9 cellular contexts compared by ENCODE assay signal in the genomic region with DNA sequence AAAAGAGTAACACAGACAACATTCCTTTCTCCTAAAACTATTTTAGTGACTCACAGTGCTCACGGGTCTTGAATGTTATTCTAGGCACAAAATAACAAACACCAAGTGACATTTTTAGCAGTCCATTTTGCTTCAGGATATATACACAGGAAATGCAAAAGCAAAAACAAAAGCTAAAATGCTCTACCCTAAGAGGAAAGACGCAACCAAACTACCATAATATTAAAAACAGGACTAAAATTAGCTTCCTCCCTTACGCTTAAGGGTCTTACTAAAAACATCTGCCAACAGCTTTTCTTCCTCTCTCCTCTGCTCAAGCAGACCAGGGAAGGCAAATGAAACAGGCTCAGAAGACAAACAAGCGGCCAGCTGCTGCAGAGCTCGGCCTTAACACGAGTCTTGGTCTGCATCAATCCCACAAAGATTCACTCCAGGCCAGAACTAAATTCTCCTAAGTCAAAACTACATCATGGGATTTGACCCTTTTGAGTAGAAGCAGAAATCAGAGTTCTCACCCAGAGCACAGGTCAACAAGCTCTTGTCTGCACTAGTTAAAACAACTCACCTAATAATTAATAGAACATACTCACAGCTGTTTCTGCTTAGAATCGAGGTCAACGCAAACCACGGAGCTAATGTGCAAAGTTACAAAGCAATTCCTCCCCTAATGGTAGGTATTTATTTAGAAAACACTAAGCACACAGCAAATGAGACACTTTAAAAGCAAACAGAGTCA.
DNase-seq lines count a peak whose midpoint lies in the region; FAIRE-seq and TF ChIP-seq lines count a peak whose summit lies in the region.
"Had no signal": no experiment of that assay in that cellular context is flagged by ENCODE, and none has a peak within 500 bp of the region (broad histone marks: within the 10 kb centered on the region; RNA-seq: fewer than 3 reads in every experiment).

No MANE protein-coding gene starts in this region.

- no peaks in the 10 kb centered on the region for H3K36me3 ChIP-seq in stomach

- no peak for FAIRE-seq in frontal cortex (lab: Jason Lieb, UNC)

- peak overlapping the region; percentile 89 to 100 (median 100) for H3K4me3 Mint-ChIP-seq in IgD-negative memory B cell
- peak overlapping the region; percentile 69 to 92 (median 80) for H3K4me3 Mint-ChIP-seq in immature natural killer cell

- peak in 1 of 4 donors; percentile 6 for TF ChIP-seq POLR2A in stomach (IDR thresholded peaks at IDR 0.05)

- intact Hi-C loops in stomach (cut with DNase I; ENCODE audit: low total_unique reads): no loop called here

- no peak for TF ChIP-seq CTCF in stomach (IDR thresholded peaks at IDR 0.05)

- H3K27ac ChIP-seq in stomach: peak overlapping the region; percentile 70 to 88 (median 77)

- no peaks in the 10 kb centered on the region for H3K27me3 ChIP-seq in stomach

- H3K4me1 Mint-ChIP-seq in IgD-negative memory B cell: peaks cover 43 to 64% (median 51%) of the 10 kb centered on the region in 3 donors
- H3K4me1 Mint-ChIP-seq in immature natural killer cell: peaks cover 94 to 100% of the 10 kb centered on the region in 2 donors

- peak overlapping the region in 1 of 4 donors; percentile 5 for H3K4me3 ChIP-seq in stomach

- DNase-seq in SIG-M5 treated with dmso at 0.1 percent for 504 hours (lab: John Stamatoyannopoulos, UW; ENCODE audit: unreplicated experiment) (peak; percentile 31), SIG-M5 (lab: John Stamatoyannopoulos, UW) (no peak), amniotic stem cell (lab: John Stamatoyannopoulos, UW) (peak; percentile 31), immature natural killer cell (peak; percentile 40 to 47 (median 43)), stomach (no peak), frontal cortex (ENCODE audit: low spot score in 2 of 2) (no peak), hypothalamus (lab: John Stamatoyannopoulos, UW) (no peak)
- DNase-seq: DND-41 had no signal

- H3K4me1 ChIP-seq in stomach: peaks cover 57 to 85% (median 69%) of the 10 kb centered on the region in 4 donors

- H3K36me3 Mint-ChIP-seq in IgD-negative memory B cell: peaks cover 7% of the 10 kb centered on the region
- H3K36me3 Mint-ChIP-seq in immature natural killer cell: peaks cover 0 to 2% (median 0%) of the 10 kb centered on the region in 3 donors

- H3K27me3 Mint-ChIP-seq in IgD-negative memory B cell: no peaks in the 10 kb centered on the region
- H3K27me3 Mint-ChIP-seq in immature natural killer cell (ENCODE audit: low read depth in 3 of 3): peaks cover 0 to 7% (median 6%) of the 10 kb centered on the region in 3 donors

- no peaks in the 10 kb centered on the region for H3K9me3 Mint-ChIP-seq in IgD-negative memory B cell
- H3K9me3 Mint-ChIP-seq in immature natural killer cell: no peaks in the 10 kb centered on the region

- no peak for TF ChIP-seq EP300 in stomach (IDR thresholded peaks at IDR 0.05)

- H3K9me3 ChIP-seq in stomach: no peaks in the 10 kb centered on the region

- 8 to 27% (median 11%) methylated on average over 9 of the region's 9 CpGs for WGBS in stomach, 5 donors

- H3K27ac Mint-ChIP-seq in IgD-negative memory B cell (peak overlapping the region; percentile 81 to 96 (median 95)), immature natural killer cell (peak overlapping the region; percentile 96 to 100 (median 96))

Comparison
In these comparisons a context has a peak if more than half of its experiments do, and no peak if none do; other contexts are left out.
1. DNase-seq: peak in SIG-M5 treated with dmso at 0.1 percent for 504 hours (single experiment), amniotic stem cell (single experiment) and immature natural killer cell (3 of 3); none in SIG-M5 (single experiment), stomach (single experiment), frontal cortex (0 of 2) and hypothalamus (0 of 51).